Comparison of ENCODE assay signal across 8 cellular contexts in the genomic region with DNA sequence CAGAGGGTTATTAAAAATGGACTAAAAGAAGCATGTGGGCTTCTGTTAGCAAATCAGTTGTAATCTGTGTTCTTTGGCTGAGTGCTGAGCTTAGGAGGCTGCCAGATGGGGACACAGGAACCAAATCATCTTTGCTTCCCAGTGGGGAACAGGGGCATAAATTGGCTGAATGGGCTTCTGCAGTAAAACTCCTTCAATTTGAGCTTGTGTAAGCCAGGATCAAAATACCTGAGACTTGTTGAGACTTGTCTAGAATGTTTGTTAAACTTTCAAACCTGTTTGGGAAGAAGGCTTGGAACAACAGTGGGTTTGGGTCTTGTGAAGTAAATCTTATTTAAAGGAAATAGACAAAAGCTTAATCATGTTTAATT. TPM values are rescaled to one million over a fixed set of nuclear protein-coding genes. Genes with fewer than 3 reads are reported as not detected.
DNase-seq lines count a peak whose midpoint lies in the region; ATAC-seq, FAIRE-seq and TF ChIP-seq lines count a peak whose summit lies in the region.

No MANE protein-coding gene starts in this region.

- H3K9me3 Mint-ChIP-seq in effector memory CD8-positive, alpha-beta T cell: no peaks in the 10 kb centered on the region

- peaks cover 5% of the 10 kb centered on the region for H3K36me3 Mint-ChIP-seq in effector memory CD8-positive, alpha-beta T cell (ENCODE audit: insufficient read depth)

- H3K4me1 Mint-ChIP-seq in effector memory CD8-positive, alpha-beta T cell (ENCODE audit: low read depth in 2 of 2): peaks cover 71 to 80% of the 10 kb centered on the region in 2 donors

- no peak for DNase-seq in GM12892 (ENCODE audit: insufficient read length)
- peak; percentile 99 for DNase-seq in NCI-H69 (lab: John Stamatoyannopoulos, UW)
- no peak for DNase-seq in effector memory CD8-positive, alpha-beta T cell
- DNase-seq in sciatic nerve (ENCODE audit: low spot score): no peak
- DNase-seq in lower leg skin (ENCODE audit: low spot score in 2 of 2): no peak
- no peak for DNase-seq in stimulated activated CD4-positive, alpha-beta T cell treated with anti-CD3 and anti-CD28 coated beads, Interleukin-15, amount 100 ng/mL, for 24 hours
- no peak for DNase-seq in GOT3 (lab: John Stamatoyannopoulos, UW)

- H3K4me3 ChIP-seq in lower leg skin (ENCODE audit: low read depth, poor library complexity, severe bottlenecking): no peak overlapping the region

- no peak for ATAC-seq in effector memory CD8-positive, alpha-beta T cell (replicated peaks)
- ATAC-seq in sciatic nerve: peak; percentile 75
- no peak for ATAC-seq in GM19328 (IDR thresholded peaks at IDR 0.05; ENCODE audit: unreplicated experiment)

- intact Hi-C loops in sciatic nerve (cut with DNase I) (no loop called here), lower leg skin (cut with DNase I; ENCODE audit: low total_unique reads) (loop anchor here (5.0 kb wide), 1 partner anchor 971 kb away; no protein-coding TSS in a partner anchor)

- TF ChIP-seq POLR2A in GM12892 (IDR thresholded peaks at IDR 0.05; ENCODE audit: low read depth, low read length) (no peak), lower leg skin (IDR thresholded peaks at IDR 0.05) (no peak)

- H3K4me3 Mint-ChIP-seq in effector memory CD8-positive, alpha-beta T cell: no peak overlapping the region

- H3K27ac Mint-ChIP-seq in effector memory CD8-positive, alpha-beta T cell: peak overlapping the region; percentile 64 to 87

- peak; percentile 38 for FAIRE-seq in GM12892 (lab: Jason Lieb, UNC)

- no peak for TF ChIP-seq CTCF in lower leg skin (IDR thresholded peaks at IDR 0.05)

- no peaks in the 10 kb centered on the region for H3K27me3 Mint-ChIP-seq in effector memory CD8-positive, alpha-beta T cell

RNA-seq across cellular contexts. Expression of gene TNFAIP8, which starts 32.2 kb away (rescaled TPM):
- 104 TPM for polyA plus RNA-seq in GM12892 (2012; ENCODE audit: missing spikeins)
- 14.6 TPM for total RNA-seq in sciatic nerve
- total RNA-seq in lower leg skin: 10 to 100 TPM; 52.0 to 61.2 (median 54.7) TPM
